ENCODE assay signal across 8 cellular contexts in genomic region chr16:71288570-71288889, GRCh38. TPM values are rescaled to one million over a fixed set of nuclear protein-coding genes. Genes with fewer than 3 reads are reported as not detected.
DNase-seq lines count a peak whose midpoint lies in the region; ATAC-seq and TF ChIP-seq lines count a peak whose summit lies in the region.

No MANE protein-coding gene starts in this region.

- H3K36me3 ChIP-seq in tibial artery: peaks cover 22 to 33% (median 31%) of the 10 kb centered on the region in 3 donors

- peaks cover 9% of the 10 kb centered on the region for H3K27me3 Mint-ChIP-seq in activated CD8-positive, alpha-beta memory T cell treated with anti-CD3 and anti-CD28 coated beads, Interleukin-2, amount 10 ng/mL, durations not matched to agents 7 days and 5 days
- peaks cover 13% of the 10 kb centered on the region for H3K27me3 Mint-ChIP-seq in activated naive CD8-positive, alpha-beta T cell

- DNase-seq in activated CD8-positive, alpha-beta memory T cell treated with anti-CD3 and anti-CD28 coated beads, Interleukin-2, amount 10 ng/mL, durations not matched to agents 7 days and 5 days: no peak
- no peak for DNase-seq in activated CD8-positive, alpha-beta memory T cell treated with anti-CD3 and anti-CD28 coated beads, Interleukin-2, amount 50 U/mL, for 4 hours
- DNase-seq in kidney tubule cell (ENCODE audit: low spot score) (peak; percentile 30), tibial artery (no peak), SHP77 (lab: John Stamatoyannopoulos, UW) (no peak), NCI-H2171 (lab: John Stamatoyannopoulos, UW) (no peak)
- no peak for DNase-seq in effector CD4-positive, alpha-beta T cell

- H3K4me1 ChIP-seq in tibial artery: peaks cover 0 to 11% (median 10%) of the 10 kb centered on the region in 4 donors

- H3K4me3 Mint-ChIP-seq in activated CD8-positive, alpha-beta memory T cell treated with anti-CD3 and anti-CD28 coated beads, Interleukin-2, amount 10 ng/mL, durations not matched to agents 7 days and 5 days: peak overlapping the region; percentile 81
- peak overlapping the region; percentile 92 for H3K4me3 Mint-ChIP-seq in activated naive CD8-positive, alpha-beta T cell

- no peaks in the 10 kb centered on the region for H3K9me3 Mint-ChIP-seq in activated CD8-positive, alpha-beta memory T cell treated with anti-CD3 and anti-CD28 coated beads, Interleukin-2, amount 10 ng/mL, durations not matched to agents 7 days and 5 days (ENCODE audit: low read depth)
- peaks cover 21% of the 10 kb centered on the region for H3K9me3 Mint-ChIP-seq in activated naive CD8-positive, alpha-beta T cell (ENCODE audit: low read depth)

- H3K4me3 ChIP-seq in tibial artery: peak overlapping the region; percentile 79 to 81

- peaks cover 21% of the 10 kb centered on the region for H3K4me1 Mint-ChIP-seq in activated CD8-positive, alpha-beta memory T cell treated with anti-CD3 and anti-CD28 coated beads, Interleukin-2, amount 10 ng/mL, durations not matched to agents 7 days and 5 days
- peaks cover 20% of the 10 kb centered on the region for H3K4me1 Mint-ChIP-seq in activated naive CD8-positive, alpha-beta T cell (ENCODE audit: low read depth)

- CTCF ChIA-PET in activated CD8-positive, alpha-beta memory T cell treated with anti-CD3 and anti-CD28 coated beads, Interleukin-2, amount 10 ng/mL, durations not matched to agents 7 days and 5 days (lab: Charles Lee): no interaction called here

- intact Hi-C loops in tibial artery (cut with DNase I; ENCODE audit: low total_unique reads): no loop called here

- H3K36me3 Mint-ChIP-seq in activated CD8-positive, alpha-beta memory T cell treated with anti-CD3 and anti-CD28 coated beads, Interleukin-2, amount 10 ng/mL, durations not matched to agents 7 days and 5 days: peaks cover 41% of the 10 kb centered on the region
- peaks cover 32% of the 10 kb centered on the region for H3K36me3 Mint-ChIP-seq in activated naive CD8-positive, alpha-beta T cell

- TF ChIP-seq CTCF in tibial artery (IDR thresholded peaks at IDR 0.05): no peak

- H3K27ac ChIP-seq in tibial artery: peak overlapping the region; percentile 84 to 89

- peaks cover 0 to 13% of the 10 kb centered on the region in 2 donors for H3K27me3 ChIP-seq in tibial artery

- peak overlapping the region; percentile 82 for H3K27ac Mint-ChIP-seq in activated CD8-positive, alpha-beta memory T cell treated with anti-CD3 and anti-CD28 coated beads, Interleukin-2, amount 10 ng/mL, durations not matched to agents 7 days and 5 days
- peak overlapping the region; percentile 92 for H3K27ac Mint-ChIP-seq in activated naive CD8-positive, alpha-beta T cell

- ATAC-seq in activated CD8-positive, alpha-beta memory T cell treated with anti-CD3 and anti-CD28 coated beads, Interleukin-2, amount 10 ng/mL, durations not matched to agents 7 days and 5 days: no peak

- no peaks in the 10 kb centered on the region for H3K9me3 ChIP-seq in tibial artery

RNA-seq across cellular contexts. Expression of gene CMTR2, which starts 0.7 kb away (rescaled TPM):
- total RNA-seq in activated CD8-positive, alpha-beta memory T cell treated with anti-CD3 and anti-CD28 coated beads, Interleukin-2, amount 10 ng/mL, durations not matched to agents 7 days and 5 days: 10 to 100 TPM; 16.1 to 20.8 TPM

RNA-seq across cellular contexts. Expression of gene HYDIN, which starts 58.0 kb away (rescaled TPM):
- total RNA-seq in activated CD8-positive, alpha-beta memory T cell treated with anti-CD3 and anti-CD28 coated beads, Interleukin-2, amount 10 ng/mL, durations not matched to agents 7 days and 5 days: not detected
